In the genomic region with DNA sequence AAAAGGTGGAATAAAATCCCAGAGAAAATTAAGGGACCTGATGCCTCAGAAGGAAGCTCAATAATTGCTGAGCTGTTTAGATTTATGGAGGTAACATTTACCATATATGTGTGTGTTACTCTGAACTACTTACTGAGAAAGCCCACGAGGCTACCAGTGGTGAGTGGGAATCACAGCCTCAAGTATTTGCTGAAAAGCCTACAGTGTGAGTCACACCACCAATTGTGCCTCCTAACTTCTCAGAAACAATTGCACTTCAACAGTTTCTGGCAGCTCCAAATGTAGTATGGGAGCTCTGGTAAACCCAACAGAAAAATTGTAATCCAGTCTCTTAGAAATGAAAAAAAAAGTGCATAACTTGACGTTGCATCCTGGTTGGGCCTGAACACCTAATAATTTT, we compare ENCODE assay signal across 22 cellular contexts.
DNase-seq lines count a peak whose midpoint lies in the region; ATAC-seq and TF ChIP-seq lines count a peak whose summit lies in the region.
"Had no signal": no experiment of that assay in that cellular context is flagged by ENCODE, and none has a peak within 500 bp of the region (broad histone marks: within the 10 kb centered on the region; RNA-seq: fewer than 3 reads in every experiment).

No MANE protein-coding gene starts in this region.

- H3K36me3 ChIP-seq in heart right ventricle (no peaks in the 10 kb centered on the region), thyroid gland (no peaks in the 10 kb centered on the region)

- in situ Hi-C loops in astrocyte of the spinal cord (cut with HindIII; ENCODE audit: low sequenced_read_pairs) = no loop called here

- H3K27me3 ChIP-seq in heart right ventricle (no peaks in the 10 kb centered on the region), thyroid gland (no peaks in the 10 kb centered on the region)

- WGBS in heart right ventricle, 2 donors = 72 to 74% methylated on average over 2 of the region's 2 CpGs
- WGBS in thyroid gland, 2 donors = 71 to 83% methylated on average over 2 of the region's 2 CpGs

- H3K27ac ChIP-seq in heart right ventricle (no peak overlapping the region), thyroid gland (no peak overlapping the region)
- H3K27ac ChIP-seq: 22Rv1, RWPE1 had no signal

- intact Hi-C loops in heart right ventricle (cut with DNase I) (no loop called here), thyroid gland (cut with DNase I) (no loop called here)

- no peak for TF ChIP-seq POLR2A in thyroid gland (IDR thresholded peaks at IDR 0.05)

- H3K4me1 ChIP-seq in heart right ventricle (no peaks in the 10 kb centered on the region), thyroid gland (no peaks in the 10 kb centered on the region)

- ATAC-seq in heart right ventricle = no peak
- no peak for ATAC-seq in GM18858 (IDR thresholded peaks at IDR 0.05; ENCODE audit: unreplicated experiment)
- ATAC-seq: GM12878, Panc1 had no signal

- DNase-seq in A172 (ENCODE audit: low spot score) = peak; percentile 29
- DNase-seq in HT1080 (ENCODE audit: low read depth) = peak; percentile 43
- peak; percentile 29 for DNase-seq in astrocyte of the spinal cord (ENCODE audit: low read depth, low spot score)
- peak; percentile 1 for DNase-seq in iris pigment epithelial cell (ENCODE audit: low read depth)
- no peak for DNase-seq in heart right ventricle
- DNase-seq in thyroid gland = no peak
- DNase-seq in NCI-H82 (lab: John Stamatoyannopoulos, UW) = no peak
- DNase-seq: ACHN, GOT3, HCEC 1CT, NCI-H1105, NCI-H146, NCI-H1930, NCI-H2107, NCI-H524 treated with DMSO at 0.1 percent for 48 hours, SHP77, SW 1271 had no signal

- TF ChIP-seq CTCF in astrocyte of the spinal cord (IDR thresholded peaks at IDR 0.05; ENCODE audit: low read depth, low read length) = no peak
- TF ChIP-seq CTCF in heart right ventricle (IDR thresholded peaks at IDR 0.05) = no peak
- no peak for TF ChIP-seq CTCF in thyroid gland (IDR thresholded peaks at IDR 0.05)

- H3K4me3 ChIP-seq in astrocyte of the spinal cord (ENCODE audit: low read depth, low read length) (no peak overlapping the region), heart right ventricle (no peak overlapping the region), thyroid gland (replicated peaks in 1 of 3) (no peak overlapping the region)
- H3K4me3 ChIP-seq: GM12878 had no signal

- H3K9me3 ChIP-seq in heart right ventricle (peaks cover 0 to 8% (median 0%) of the 10 kb centered on the region in 11 donors), thyroid gland (no peaks in the 10 kb centered on the region)

Comparison
In these comparisons a context has a peak if more than half of its experiments do, and no peak if none do; other contexts are left out.
1. DNase-seq: peak in A172 (single experiment), HT1080 (single experiment), astrocyte of the spinal cord (single experiment) and iris pigment epithelial cell (single experiment); none in heart right ventricle (0 of 2), thyroid gland (0 of 2) and NCI-H82 (single experiment).